ENCODE assay signal across 11 cellular contexts in the genomic region with DNA sequence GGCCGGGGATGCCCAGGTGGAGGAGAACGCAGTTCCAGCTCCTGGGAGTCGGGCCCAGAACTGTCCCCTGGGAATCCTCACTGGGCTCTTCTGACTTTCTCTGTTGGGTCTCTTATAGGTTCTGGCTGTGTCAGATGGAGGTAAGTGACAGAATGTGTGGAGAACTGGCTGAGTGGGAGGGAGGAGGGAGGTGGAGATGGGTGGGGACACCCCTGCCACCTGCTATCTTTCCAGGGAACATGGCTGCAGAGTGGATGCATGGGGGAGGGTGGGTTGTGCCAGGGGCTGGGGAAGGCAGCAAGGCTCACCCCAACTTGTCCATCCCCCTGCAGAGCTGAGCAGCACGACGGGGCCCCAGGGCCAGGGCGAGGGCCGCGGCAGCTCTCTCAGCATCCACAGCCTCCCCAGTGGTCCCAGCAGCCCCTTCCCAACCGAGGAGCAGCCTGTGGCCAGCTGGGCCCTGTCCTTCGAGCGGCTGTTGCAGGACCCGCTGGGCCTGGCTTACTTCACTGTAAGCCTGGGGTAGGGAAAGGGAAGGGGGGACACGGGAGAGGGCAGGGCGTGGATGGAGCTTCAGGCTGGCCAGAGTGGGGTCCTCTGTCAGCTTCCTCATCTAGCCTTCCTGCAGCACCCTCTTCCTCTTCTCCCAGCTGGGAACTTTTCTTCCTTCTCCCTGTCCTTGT. TPM values are rescaled to one million over a fixed set of nuclear protein-coding genes. Genes with fewer than 3 reads are reported as not detected.
DNase-seq lines count a peak whose midpoint lies in the region; ATAC-seq and TF ChIP-seq lines count a peak whose summit lies in the region.
"Had no signal": no experiment of that assay in that cellular context is flagged by ENCODE, and none has a peak within 500 bp of the region (broad histone marks: within the 10 kb centered on the region; RNA-seq: fewer than 3 reads in every experiment).

No MANE protein-coding gene starts in this region.

- POLR2A ChIA-PET in CD8-positive, alpha-beta T cell (lab: Charles Lee) = interaction anchor here (1.2 kb wide), 1 partner anchor 14 kb away, joined by 3 read pairs; a partner anchor contains a TSS
- POLR2A ChIA-PET in RWPE1 (lab: Yijun Ruan, JAX; ENCODE audit: low non-redundant PET) = no interaction called here

- no peaks in the 10 kb centered on the region for H3K27me3 Mint-ChIP-seq in CD8-positive, alpha-beta T cell (ENCODE audit: low read depth)
- H3K27me3 Mint-ChIP-seq in progenitor cell of endocrine pancreas = peaks cover 14% of the 10 kb centered on the region
- no peaks in the 10 kb centered on the region for H3K27me3 Mint-ChIP-seq in stimulated activated naive B cell treated with anti-CD40 and anti-IgM and Interleukin-4, amounts not matched to agents 10 μg/mL and 1 μg/mL and 100 μg/mL, for 72 hours

- no peaks in the 10 kb centered on the region for H3K27me3 ChIP-seq in CD8-positive, alpha-beta T cell (ENCODE audit: insufficient read depth, low read length)
- H3K27me3 ChIP-seq in right cardiac atrium (ENCODE audit: control insufficient read depth, insufficient read depth) = no peaks in the 10 kb centered on the region

- no peaks in the 10 kb centered on the region for H3K9me3 Mint-ChIP-seq in CD8-positive, alpha-beta T cell
- H3K9me3 Mint-ChIP-seq in progenitor cell of endocrine pancreas (ENCODE audit: low read depth) = no peaks in the 10 kb centered on the region
- no peaks in the 10 kb centered on the region for H3K9me3 Mint-ChIP-seq in stimulated activated naive B cell treated with anti-CD40 and anti-IgM and Interleukin-4, amounts not matched to agents 10 μg/mL and 1 μg/mL and 100 μg/mL, for 72 hours
- H3K9me3 Mint-ChIP-seq: activated T-cell treated with anti-CD3 and anti-CD28 coated beads, Interleukin-2, amount 50 U/mL, for 4 hours had no signal

- H3K36me3 ChIP-seq in CD8-positive, alpha-beta T cell (ENCODE audit: insufficient read depth, low read length) = peaks cover 25% of the 10 kb centered on the region

- no peak overlapping the region for H3K27ac ChIP-seq in CD8-positive, alpha-beta T cell (ENCODE audit: low read depth, low read length)
- H3K27ac ChIP-seq in RWPE1 = peak overlapping the region; percentile 89
- H3K27ac ChIP-seq in right cardiac atrium (ENCODE audit: low read length) = peak overlapping the region; percentile 9

- peaks cover 71% of the 10 kb centered on the region for H3K4me1 ChIP-seq in CD8-positive, alpha-beta T cell (ENCODE audit: insufficient read depth, low read length)
- peaks cover 4% of the 10 kb centered on the region for H3K4me1 ChIP-seq in right cardiac atrium (ENCODE audit: control insufficient read depth, insufficient read depth, low read length)

- CTCF ChIA-PET in CD8-positive, alpha-beta T cell (lab: Charles Lee) = interaction anchor here (0.8 to 10.0 kb wide), 4 partner anchors 8 to 37 kb away, joined by 4 to 77 read pairs (median 7); a partner anchor contains a TSS
- CTCF ChIA-PET in RWPE1 (lab: Yijun Ruan, JAX) = interaction anchor here (1.5 kb wide), 1 partner anchor 22 kb away, joined by 3 read pairs; no protein-coding TSS in a partner anchor

- 74% methylated on average over 14 of the region's 14 CpGs for WGBS in right cardiac atrium

- H3K9me3 ChIP-seq in CD8-positive, alpha-beta T cell (ENCODE audit: low read length) = no peaks in the 10 kb centered on the region
- H3K9me3 ChIP-seq in right cardiac atrium (ENCODE audit: control insufficient read depth, low read length) = no peaks in the 10 kb centered on the region

- no peak for ATAC-seq in CD8-positive, alpha-beta T cell
- ATAC-seq in right cardiac atrium (no peak), HG03565 (IDR thresholded peaks at IDR 0.05; ENCODE audit: unreplicated experiment) (no peak)
- ATAC-seq in stimulated activated naive B cell treated with anti-CD40 and anti-IgM and Interleukin-4, amounts not matched to agents 10 μg/mL and 1 μg/mL and 100 μg/mL, for 72 hours (replicated peaks) = no peak
- ATAC-seq: activated T-cell treated with anti-CD3 and anti-CD28 coated beads, Interleukin-2, amount 50 U/mL, for 4 hours had no signal

- H3K27ac Mint-ChIP-seq in CD8-positive, alpha-beta T cell = peak overlapping the region; percentile 52
- peak overlapping the region; percentile 85 for H3K27ac Mint-ChIP-seq in progenitor cell of endocrine pancreas
- no peak overlapping the region for H3K27ac Mint-ChIP-seq in stimulated activated naive B cell treated with anti-CD40 and anti-IgM and Interleukin-4, amounts not matched to agents 10 μg/mL and 1 μg/mL and 100 μg/mL, for 72 hours

- DNase-seq in CD8-positive, alpha-beta T cell = no peak
- DNase-seq in RWPE1 (ENCODE audit: low spot score) (no peak), right cardiac atrium (no peak), progenitor cell of endocrine pancreas (ENCODE audit: low spot score, unreplicated experiment) (no peak), NCI-H2107 treated with DMSO at 0.1 percent for 48 hours (lab: John Stamatoyannopoulos, UW; ENCODE audit: unreplicated experiment) (no peak), NCI-H187 (lab: John Stamatoyannopoulos, UW) (no peak)
- DNase-seq in stimulated activated naive B cell treated with anti-CD40 and anti-IgM and Interleukin-4, amounts not matched to agents 10 μg/mL and 1 μg/mL and 100 μg/mL, for 72 hours = no peak
- DNase-seq: activated T-cell treated with anti-CD3 and anti-CD28 coated beads, Interleukin-2, amount 50 U/mL, for 4 hours; T-helper 2 cell had no signal

- peaks cover 68% of the 10 kb centered on the region for H3K4me1 Mint-ChIP-seq in CD8-positive, alpha-beta T cell (ENCODE audit: low read depth)
- H3K4me1 Mint-ChIP-seq in progenitor cell of endocrine pancreas (ENCODE audit: low read depth) = peaks cover 16% of the 10 kb centered on the region
- H3K4me1 Mint-ChIP-seq in stimulated activated naive B cell treated with anti-CD40 and anti-IgM and Interleukin-4, amounts not matched to agents 10 μg/mL and 1 μg/mL and 100 μg/mL, for 72 hours = peaks cover 54 to 80% of the 10 kb centered on the region in 2 donors

- intact Hi-C loops in CD8-positive, alpha-beta T cell (cut with DNase I, micrococcal nuclease) = no loop called here
- intact Hi-C loops in right cardiac atrium (cut with DNase I) = no loop called here

- H3K36me3 Mint-ChIP-seq in CD8-positive, alpha-beta T cell = peaks cover 57% of the 10 kb centered on the region
- no peaks in the 10 kb centered on the region for H3K36me3 Mint-ChIP-seq in progenitor cell of endocrine pancreas (ENCODE audit: insufficient read depth)
- peaks cover 26 to 36% of the 10 kb centered on the region in 2 donors for H3K36me3 Mint-ChIP-seq in stimulated activated naive B cell treated with anti-CD40 and anti-IgM and Interleukin-4, amounts not matched to agents 10 μg/mL and 1 μg/mL and 100 μg/mL, for 72 hours

- no peak for TF ChIP-seq CTCF in CD8-positive, alpha-beta T cell (IDR thresholded peaks at IDR 0.05)
- TF ChIP-seq CTCF in RWPE1 (conservative IDR thresholded peaks at IDR 0.05; ENCODE audit: low read depth) = no peak
- TF ChIP-seq CTCF in progenitor cell of endocrine pancreas (IDR thresholded peaks at IDR 0.05; ENCODE audit: unreplicated experiment) = no peak

- H3K4me3 Mint-ChIP-seq in CD8-positive, alpha-beta T cell = no peak overlapping the region
- peak overlapping the region; percentile 83 for H3K4me3 Mint-ChIP-seq in progenitor cell of endocrine pancreas (ENCODE audit: low read depth)
- H3K4me3 Mint-ChIP-seq in stimulated activated naive B cell treated with anti-CD40 and anti-IgM and Interleukin-4, amounts not matched to agents 10 μg/mL and 1 μg/mL and 100 μg/mL, for 72 hours = peak overlapping the region in 1 of 2 donors; percentile 23
- H3K4me3 Mint-ChIP-seq: activated T-cell treated with anti-CD3 and anti-CD28 coated beads, Interleukin-2, amount 50 U/mL, for 4 hours had no signal

- H3K4me3 ChIP-seq in CD8-positive, alpha-beta T cell (ENCODE audit: low read depth, low read length) = no peak overlapping the region
- no peak overlapping the region for H3K4me3 ChIP-seq in right cardiac atrium (ENCODE audit: low read length)

RNA-seq across cellular contexts. Expression of a gene that starts 8.3 kb away (rescaled TPM):
- total RNA-seq in CD8-positive, alpha-beta T cell = 10 to 100 TPM; 22.7 to 23.5 TPM
- total RNA-seq in right cardiac atrium = 1 to 10 TPM; 3.8 to 5.1 (median 4.2) TPM
- 4.6 TPM for polyA plus RNA-seq in right cardiac atrium
- total RNA-seq in progenitor cell of endocrine pancreas = 13.0 and 15.0 TPM in 2 replicates

RNA-seq across cellular contexts. Expression of a gene that starts 14.5 kb away (rescaled TPM):
- 10 to 100 TPM; 49.0 to 61.4 TPM for total RNA-seq in CD8-positive, alpha-beta T cell
- total RNA-seq in right cardiac atrium = 10 to 100 TPM; 59.0 to 74.3 (median 68.8) TPM
- polyA plus RNA-seq in right cardiac atrium = 109 TPM
- total RNA-seq in progenitor cell of endocrine pancreas = 106 and 111 TPM in 2 replicates

RNA-seq across cellular contexts. Expression of a gene that starts 18.2 kb away (rescaled TPM):
- not detected for total RNA-seq in CD8-positive, alpha-beta T cell
- not detected for total RNA-seq in right cardiac atrium
- not detected for polyA plus RNA-seq in right cardiac atrium
- total RNA-seq in progenitor cell of endocrine pancreas = not detected in 2 replicates
- total RNA-seq: activated T-cell treated with anti-CD3 and anti-CD28 coated beads, Interleukin-2, amount 50 U/mL, for 4 hours; dorsolateral prefrontal cortex had no signal

RNA-seq across cellular contexts. Expression of a gene that starts 34.5 kb away (rescaled TPM):
- total RNA-seq in CD8-positive, alpha-beta T cell = not detected
- total RNA-seq in right cardiac atrium (not detected), progenitor cell of endocrine pancreas (not detected in 2 replicates)
- not detected for polyA plus RNA-seq in right cardiac atrium
- total RNA-seq: activated T-cell treated with anti-CD3 and anti-CD28 coated beads, Interleukin-2, amount 50 U/mL, for 4 hours; dorsolateral prefrontal cortex had no signal

RNA-seq across cellular contexts. Expression of a gene that starts 43.4 kb away (rescaled TPM):
- not detected for total RNA-seq in CD8-positive, alpha-beta T cell
- under 1 TPM; 0.17 to 0.34 (median 0.26) TPM for total RNA-seq in right cardiac atrium
- 0.27 TPM for polyA plus RNA-seq in right cardiac atrium
- 4.0 and 4.7 TPM in 2 replicates for total RNA-seq in progenitor cell of endocrine pancreas
